8 cellular contexts compared by ENCODE assay signal in the genomic region with DNA sequence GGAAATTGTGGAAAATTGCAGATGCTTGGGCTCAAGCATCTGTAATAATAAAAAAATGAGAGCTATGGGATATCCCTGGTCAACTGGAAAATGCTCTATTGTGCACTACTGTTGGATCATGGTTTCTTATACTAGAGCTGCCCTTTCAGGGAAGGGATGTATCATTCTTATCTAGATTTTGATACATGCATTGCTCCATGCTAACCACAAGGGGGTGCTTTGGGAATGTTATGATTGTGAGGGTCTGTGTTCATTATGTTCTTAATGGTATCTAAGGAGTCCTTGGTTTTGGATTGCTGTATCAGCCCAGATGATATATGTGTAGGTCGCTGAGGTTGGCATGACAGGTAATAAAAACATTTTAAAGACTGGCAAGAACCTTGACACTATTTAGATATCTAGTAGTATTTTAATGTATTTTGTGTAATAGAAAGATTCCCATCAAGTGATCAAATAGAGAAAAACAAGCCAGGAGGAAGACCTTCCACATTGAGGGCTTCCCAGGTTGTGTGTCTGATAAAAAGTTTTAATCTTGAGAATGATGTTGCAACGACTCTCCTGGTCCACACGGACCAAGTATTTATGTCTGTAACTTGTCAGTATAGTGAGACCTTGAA. TPM values are rescaled to one million over a fixed set of nuclear protein-coding genes. Genes with fewer than 3 reads are reported as not detected.
DNase-seq lines count a peak whose midpoint lies in the region; ATAC-seq, FAIRE-seq and TF ChIP-seq lines count a peak whose summit lies in the region.

No MANE protein-coding gene starts in this region.

- H3K4me1 Mint-ChIP-seq in Calu3 (ENCODE audit: low read depth, unreplicated experiment) = no peaks in the 10 kb centered on the region
- H3K4me1 Mint-ChIP-seq in IgD-negative memory B cell = peaks cover 1 to 4% (median 2%) of the 10 kb centered on the region in 3 donors
- peaks cover 2% of the 10 kb centered on the region for H3K4me1 Mint-ChIP-seq in astrocyte (ENCODE audit: low read depth, unreplicated experiment)
- no peaks in the 10 kb centered on the region for H3K4me1 Mint-ChIP-seq in activated T-helper 1 cell treated with anti-CD3 and anti-CD28 coated beads, Interleukin-12 subunit alpha, Interleukin-12 subunit beta, Interleukin-2, Interleukin-4 antibody, amounts not matched to agents 30 ng/mL and 10 ng/mL and 1 ng/mL, durations not matched to agents 14 hours and 24 hours and 36 hours (ENCODE audit: low read depth)

- no peak overlapping the region for H3K9ac ChIP-seq in astrocyte (ENCODE audit: low read length)

- intact Hi-C loops in Calu3 (cut with micrococcal nuclease; ENCODE audit: unreplicated experiment) (loop anchor here (1.0 kb wide), 1 partner anchor 115 kb away; no protein-coding TSS in a partner anchor), left lung (cut with DNase I) (loop anchor here in 1 of 2 donors (10.0 kb wide), 1 partner anchor 120 kb away; no protein-coding TSS in a partner anchor)
- intact Hi-C loops in activated T-helper 1 cell treated with anti-CD3 and anti-CD28 coated beads, Interleukin-12 subunit alpha, Interleukin-12 subunit beta, Interleukin-2, Interleukin-4 antibody, amounts not matched to agents 30 ng/mL and 10 ng/mL and 1 ng/mL, durations not matched to agents 14 hours and 24 hours and 36 hours (cut with micrococcal nuclease) = loop anchor here (1.0 kb wide), 1 partner anchor 115 kb away; no protein-coding TSS in a partner anchor

- H3K27me3 ChIP-seq in astrocyte (ENCODE audit: insufficient read depth, low read length) = no peaks in the 10 kb centered on the region
- no peaks in the 10 kb centered on the region for H3K27me3 ChIP-seq in left lung

- no peak for FAIRE-seq in astrocyte (lab: Jason Lieb, UNC)

- H2AFZ ChIP-seq in astrocyte (ENCODE audit: low read depth, low read length) = no peak overlapping the region

- CTCF ChIA-PET in Calu3 (lab: Charles Lee) = interaction anchor here (1.3 kb wide), 1 partner anchor 115 kb away, joined by 4 read pairs; no protein-coding TSS in a partner anchor

- no peaks in the 10 kb centered on the region for H3K79me2 ChIP-seq in astrocyte (ENCODE audit: insufficient read depth, low read length)

- no peaks in the 10 kb centered on the region for H4K20me1 ChIP-seq in astrocyte (ENCODE audit: insufficient read depth, low read length)

- H3K36me3 ChIP-seq in astrocyte (ENCODE audit: insufficient read depth, low read length) (peaks cover 25% of the 10 kb centered on the region), left lung (peaks cover 0 to 75% of the 10 kb centered on the region in 2 donors)

- H3K4me3 ChIP-seq in astrocyte (ENCODE audit: insufficient read depth, low read depth, low read length) = no peak overlapping the region
- H3K4me3 ChIP-seq in left lung = no peak overlapping the region

- no peaks in the 10 kb centered on the region for H3K9me3 Mint-ChIP-seq in Calu3 (ENCODE audit: low read depth, unreplicated experiment)
- H3K9me3 Mint-ChIP-seq in IgD-negative memory B cell = no peaks in the 10 kb centered on the region
- no peaks in the 10 kb centered on the region for H3K9me3 Mint-ChIP-seq in astrocyte (ENCODE audit: unreplicated experiment)
- no peaks in the 10 kb centered on the region for H3K9me3 Mint-ChIP-seq in activated T-helper 1 cell treated with anti-CD3 and anti-CD28 coated beads, Interleukin-12 subunit alpha, Interleukin-12 subunit beta, Interleukin-2, Interleukin-4 antibody, amounts not matched to agents 30 ng/mL and 10 ng/mL and 1 ng/mL, durations not matched to agents 14 hours and 24 hours and 36 hours

- H3K27me3 Mint-ChIP-seq in Calu3 (ENCODE audit: unreplicated experiment) (no peaks in the 10 kb centered on the region), IgD-negative memory B cell (no peaks in the 10 kb centered on the region), astrocyte (ENCODE audit: low read depth, unreplicated experiment) (no peaks in the 10 kb centered on the region)
- H3K27me3 Mint-ChIP-seq in activated T-helper 1 cell treated with anti-CD3 and anti-CD28 coated beads, Interleukin-12 subunit alpha, Interleukin-12 subunit beta, Interleukin-2, Interleukin-4 antibody, amounts not matched to agents 30 ng/mL and 10 ng/mL and 1 ng/mL, durations not matched to agents 14 hours and 24 hours and 36 hours (ENCODE audit: insufficient read depth) = no peaks in the 10 kb centered on the region

- BruUV-seq in Calu3 (replicated peaks; lab: Mats Ljungman, UMichigan) = no TSS peak

- H3K9me3 ChIP-seq in astrocyte (ENCODE audit: insufficient read depth, low read depth, low read length) (no peaks in the 10 kb centered on the region), left lung (no peaks in the 10 kb centered on the region)

- no peak overlapping the region for H3K27ac ChIP-seq in astrocyte (ENCODE audit: low read depth, low read length)
- H3K27ac ChIP-seq in left lung = no peak overlapping the region

- peak; percentile 90 for ATAC-seq in left lung

- no peak overlapping the region for H3K27ac Mint-ChIP-seq in Calu3 (ENCODE audit: unreplicated experiment)
- peak overlapping the region in 2 of 3 donors; percentile 28 to 60 for H3K27ac Mint-ChIP-seq in IgD-negative memory B cell
- no peak overlapping the region for H3K27ac Mint-ChIP-seq in astrocyte (ENCODE audit: unreplicated experiment)
- no peak overlapping the region for H3K27ac Mint-ChIP-seq in activated T-helper 1 cell treated with anti-CD3 and anti-CD28 coated beads, Interleukin-12 subunit alpha, Interleukin-12 subunit beta, Interleukin-2, Interleukin-4 antibody, amounts not matched to agents 30 ng/mL and 10 ng/mL and 1 ng/mL, durations not matched to agents 14 hours and 24 hours and 36 hours

- H3K4me1 ChIP-seq in astrocyte (ENCODE audit: insufficient read depth, low read length) = no peaks in the 10 kb centered on the region
- H3K4me1 ChIP-seq in left lung = peaks cover 0 to 6% of the 10 kb centered on the region in 2 donors

- peak; percentile 40 for TF ChIP-seq CTCF in Calu3 (IDR thresholded peaks at IDR 0.05; ENCODE audit: unreplicated experiment)
- peak; percentile 68 for TF ChIP-seq CTCF in astrocyte (IDR thresholded peaks at IDR 0.05; ENCODE audit: insufficient read depth, low read depth, low read length)
- TF ChIP-seq CTCF in left lung (IDR thresholded peaks at IDR 0.05) = peak; percentile 51 to 75

- H3K36me3 Mint-ChIP-seq in Calu3 (ENCODE audit: insufficient read depth, unreplicated experiment) (peaks cover 6% of the 10 kb centered on the region), IgD-negative memory B cell (peaks cover 14% of the 10 kb centered on the region), astrocyte (ENCODE audit: low read depth, unreplicated experiment) (peaks cover 39% of the 10 kb centered on the region)
- peaks cover 40% of the 10 kb centered on the region for H3K36me3 Mint-ChIP-seq in activated T-helper 1 cell treated with anti-CD3 and anti-CD28 coated beads, Interleukin-12 subunit alpha, Interleukin-12 subunit beta, Interleukin-2, Interleukin-4 antibody, amounts not matched to agents 30 ng/mL and 10 ng/mL and 1 ng/mL, durations not matched to agents 14 hours and 24 hours and 36 hours (ENCODE audit: low read depth)

- no peak overlapping the region for H3K4me2 ChIP-seq in astrocyte (ENCODE audit: low read length)

- H3K4me3 Mint-ChIP-seq in Calu3 (ENCODE audit: low read depth, unreplicated experiment) (no peak overlapping the region), IgD-negative memory B cell (no peak overlapping the region), astrocyte (ENCODE audit: unreplicated experiment) (no peak overlapping the region)
- H3K4me3 Mint-ChIP-seq in activated T-helper 1 cell treated with anti-CD3 and anti-CD28 coated beads, Interleukin-12 subunit alpha, Interleukin-12 subunit beta, Interleukin-2, Interleukin-4 antibody, amounts not matched to agents 30 ng/mL and 10 ng/mL and 1 ng/mL, durations not matched to agents 14 hours and 24 hours and 36 hours = no peak overlapping the region

- DNase-seq in Calu3 (peak; percentile 14), astrocyte (ENCODE audit: low read depth) (no peak), left lung (no peak), UCSD-AML1 (lab: John Stamatoyannopoulos, UW; ENCODE audit: unreplicated experiment) (no peak), activated gamma-delta T cell treated with Interleukin-2 at 50 U/mL for 16 hours (no peak)
- no peak for DNase-seq in activated T-helper 1 cell treated with anti-CD3 and anti-CD28 coated beads, Interleukin-12 subunit alpha, Interleukin-12 subunit beta, Interleukin-2, Interleukin-4 antibody, amounts not matched to agents 30 ng/mL and 10 ng/mL and 1 ng/mL, durations not matched to agents 14 hours and 24 hours and 36 hours (ENCODE audit: low spot score)
- DNase-seq in stimulated activated CD4-positive, alpha-beta T cell treated with anti-CD3 and anti-CD28 coated beads, Interleukin-2, amount 100 ng/mL, for 24 hours = no peak

RNA-seq across cellular contexts. Expression of a gene that starts 49.2 kb away (rescaled TPM):
- total RNA-seq in Calu3 (2022) (7.0 and 10.8 TPM in 2 replicates), astrocyte (0.79 and 1.2 TPM in 2 replicates), left lung (100 to 1,000 TPM in 1 of 2 donors, 10 to 100 TPM in 1; 77.7 to 170 TPM)
- polyA plus RNA-seq in IgD-negative memory B cell = 0.58 TPM
- total RNA-seq in activated T-helper 1 cell treated with anti-CD3 and anti-CD28 coated beads, Interleukin-12 subunit alpha, Interleukin-12 subunit beta, Interleukin-2, Interleukin-4 antibody, amounts not matched to agents 30 ng/mL and 10 ng/mL and 1 ng/mL, durations not matched to agents 14 hours and 24 hours and 36 hours = 0.49 and 1.0 TPM in 2 replicates

Comparison
In these comparisons a context has a peak if more than half of its experiments do, and no peak if none do; other contexts are left out.
1. H3K27ac Mint-ChIP-seq: peak in IgD-negative memory B cell (2 of 3); none in Calu3 (single experiment), astrocyte (single experiment) and activated T-helper 1 cell treated with anti-CD3 and anti-CD28 coated beads, Interleukin-12 subunit alpha, Interleukin-12 subunit beta, Interleukin-2, Interleukin-4 antibody, amounts not matched to agents 30 ng/mL and 10 ng/mL and 1 ng/mL, durations not matched to agents 14 hours and 24 hours and 36 hours (single experiment).
2. Peak in every context shown above with its lines, with median percentiles within 50 percentile points of each other: CTCF ChIP-seq.